8 cellular contexts compared by ENCODE assay signal in genomic region chr1:209207701-209208286, GRCh38.
A peak's percentile ranks its signal among the peaks of the same experiment; 100 is the strongest.
DNase-seq lines count a peak whose midpoint lies in the region; ATAC-seq and TF ChIP-seq lines count a peak whose summit lies in the region.

No MANE protein-coding gene starts in this region.

- H2AFZ ChIP-seq in parathyroid adenoma: peak overlapping the region; percentile 73

- H3K4me2 ChIP-seq in parathyroid adenoma (ENCODE audit: low read length): peak overlapping the region; percentile 60

- no peaks in the 10 kb centered on the region for H3K36me3 Mint-ChIP-seq in activated T-cell treated with anti-CD3 and anti-CD28 coated beads, Interleukin-2, amount 50 U/mL, for 72 hours (ENCODE audit: insufficient read depth in 2 of 2)

- H3K9me3 Mint-ChIP-seq in activated T-cell treated with anti-CD3 and anti-CD28 coated beads, Interleukin-2, amount 50 U/mL, for 72 hours: no peaks in the 10 kb centered on the region

- peaks cover 3% of the 10 kb centered on the region for H3K4me1 ChIP-seq in parathyroid adenoma

- no peak overlapping the region for H3K27ac Mint-ChIP-seq in activated T-cell treated with anti-CD3 and anti-CD28 coated beads, Interleukin-2, amount 50 U/mL, for 72 hours

- peak overlapping the region; percentile 38 to 48 for H3K4me3 Mint-ChIP-seq in activated T-cell treated with anti-CD3 and anti-CD28 coated beads, Interleukin-2, amount 50 U/mL, for 72 hours

- H3K79me2 ChIP-seq in parathyroid adenoma: no peaks in the 10 kb centered on the region

- DNase-seq in Right ventricle myocardium inferior (ENCODE audit: missing footprints) (peak; percentile 80), cardiac septum (ENCODE audit: low spot score) (no peak), NCI-H2029 (lab: John Stamatoyannopoulos, UW) (peak; percentile 5), Right ventricle myocardium superior (peak; percentile 74), T-helper 1 cell (no peak)
- peak; percentile 31 to 33 for DNase-seq in activated T-cell treated with anti-CD3 and anti-CD28 coated beads, Interleukin-2, amount 50 U/mL, for 72 hours

- no peaks in the 10 kb centered on the region for H3K4me1 Mint-ChIP-seq in activated T-cell treated with anti-CD3 and anti-CD28 coated beads, Interleukin-2, amount 50 U/mL, for 72 hours (ENCODE audit: low read depth)

- H3K27ac ChIP-seq in parathyroid adenoma: no peak overlapping the region

- no peaks in the 10 kb centered on the region for H3K36me3 ChIP-seq in parathyroid adenoma (ENCODE audit: control insufficient read depth, insufficient read depth, low read length)

- intact Hi-C loops in Right ventricle myocardium inferior (cut with DNase I): loop anchor here (10.0 kb wide), 1 partner anchor 147 kb away; no protein-coding TSS in a partner anchor
- intact Hi-C loops in cardiac septum (cut with DNase I): loop anchor here (10.0 kb wide), 2 partner anchors 307 to 1183 kb away; no protein-coding TSS in a partner anchor
- intact Hi-C loops in Right ventricle myocardium superior (cut with DNase I): loop anchor here (10.0 kb wide), 1 partner anchor 357 kb away; no protein-coding TSS in a partner anchor

- H3K9me3 ChIP-seq in parathyroid adenoma (ENCODE audit: control insufficient read depth, low read length): no peaks in the 10 kb centered on the region

- peak; percentile 45 for TF ChIP-seq CTCF in parathyroid adenoma (IDR thresholded peaks at IDR 0.05)

- ATAC-seq in Right ventricle myocardium inferior (peak; percentile 91), HG02678 (IDR thresholded peaks at IDR 0.05; ENCODE audit: unreplicated experiment) (peak; percentile 82), Right ventricle myocardium superior (ENCODE audit: poor library complexity) (peak; percentile 96)
- peak; percentile 56 to 64 for ATAC-seq in activated T-cell treated with anti-CD3 and anti-CD28 coated beads, Interleukin-2, amount 50 U/mL, for 72 hours (replicated peaks in 1 of 2)

- H3K27me3 ChIP-seq in parathyroid adenoma (ENCODE audit: control insufficient read depth, insufficient read depth, low read length): no peaks in the 10 kb centered on the region

- H3K27me3 Mint-ChIP-seq in activated T-cell treated with anti-CD3 and anti-CD28 coated beads, Interleukin-2, amount 50 U/mL, for 72 hours (ENCODE audit: low read depth): peaks cover 69% of the 10 kb centered on the region

- H3K9ac ChIP-seq in parathyroid adenoma: no peak overlapping the region

- H3K4me3 ChIP-seq in parathyroid adenoma (ENCODE audit: low read depth, low read length): peak overlapping the region; percentile 44

Comparison
In these comparisons a context has a peak if more than half of its experiments do, and no peak if none do; other contexts are left out.
1. DNase-seq: peak in Right ventricle myocardium inferior (single experiment), NCI-H2029 (single experiment), activated T-cell treated with anti-CD3 and anti-CD28 coated beads, Interleukin-2, amount 50 U/mL, for 72 hours (2 of 2) and Right ventricle myocardium superior (single experiment); none in cardiac septum (single experiment) and T-helper 1 cell (0 of 5).
2. Peak in every context shown above with its lines, with median percentiles within 50 percentile points of each other: ATAC-seq.